In genomic region chr19:16382775-16383543, GRCh38 we compare ENCODE assay signal across 7 cellular contexts. TPM values are rescaled to one million over a fixed set of nuclear protein-coding genes. Genes with fewer than 3 reads are reported as not detected.
DNase-seq lines count a peak whose midpoint lies in the region; ATAC-seq, FAIRE-seq and TF ChIP-seq lines count a peak whose summit lies in the region.

No MANE protein-coding gene starts in this region.

- no peak for ATAC-seq in GM18873 (IDR thresholded peaks at IDR 0.05; ENCODE audit: low FRiP score, unreplicated experiment)

- no peak overlapping the region for H3K4me3 ChIP-seq in kidney (ENCODE audit: low read length in 2 of 2)

- H3K9ac ChIP-seq in kidney (ENCODE audit: low read length in 2 of 2), result peak overlapping the region in 1 of 2 donors; percentile 47

- H3K9me3 ChIP-seq in kidney (ENCODE audit: control insufficient read depth in 1 of 2, low read length in 2 of 2), result no peaks in the 10 kb centered on the region

- H3K4me1 ChIP-seq in kidney (ENCODE audit: control insufficient read depth in 1 of 2, insufficient read depth in 1 of 2, low read depth in 1 of 2, low read length in 2 of 2), result peaks cover 0 to 4% of the 10 kb centered on the region in 2 donors

- DNase-seq in GM13976 (ENCODE audit: low spot score) (peak; percentile 87), NCI-H2029 treated with DMSO at 0.1 percent for 48 hours (lab: John Stamatoyannopoulos, UW) (peak; percentile 42), caudate nucleus (lab: John Stamatoyannopoulos, UW) (peak in 43 of 61 donors; percentile 2 to 72 (median 30)), kidney (peak; percentile 93)
- DNase-seq in activated CD4-positive, CD25-positive, alpha-beta regulatory T cell (lab: John Stamatoyannopoulos, UW), result peak; percentile 37 to 69 (median 64)
- peak; percentile 54 to 75 for DNase-seq in stimulated activated CD4-positive, alpha-beta T cell treated with anti-CD3 and anti-CD28 coated beads, Interleukin-12 subunit alpha, Interleukin-12 subunit beta, amount 100 ng/mL, for 24 hours (ENCODE audit: low read depth in 2 of 2)

- TF ChIP-seq CTCF in GM13976 (IDR thresholded peaks at IDR 0.05; ENCODE audit: borderline replicate concordance, control extremely low read depth, extremely low read depth, insufficient read depth, missing control alignments) (peak; percentile 53), kidney (IDR thresholded peaks at IDR 0.05; ENCODE audit: borderline replicate concordance, extremely low read depth, insufficient read depth) (peak; percentile 76)

- intact Hi-C loops in kidney (cut with DNase I), result no loop called here

- H3K27ac ChIP-seq in caudate nucleus (ENCODE audit: low read depth, low read length) (peak overlapping the region; percentile 78), kidney (ENCODE audit: low read depth in 2 of 2, low read length in 2 of 2) (peak overlapping the region; percentile 87 to 91)

- peaks cover 19 to 29% of the 10 kb centered on the region in 2 donors for H3K36me3 ChIP-seq in kidney (ENCODE audit: control insufficient read depth in 1 of 2, insufficient read depth in 2 of 2, low read length in 2 of 2)

- FAIRE-seq in kidney (lab: Jason Lieb, UNC), result no peak

- in situ Hi-C loops in GM13976 (cut with MboI; ENCODE audit: low sequenced_read_pairs, unreplicated experiment), result loop anchor here (25.0 kb wide), 2 partner anchors 346 to 746 kb away; partner anchors contain the start of gene CYP4F3

RNA-seq across cellular contexts. Expression of gene KLF2, which starts 58.3 kb away (rescaled TPM):
- 131 TPM for total RNA-seq in kidney
- 114 TPM for polyA plus RNA-seq in kidney (ENCODE audit: insufficient read depth, low read depth, low replicate concordance)

Comparison
In these comparisons a context has a peak if more than half of its experiments do, and no peak if none do; other contexts are left out.
1. DNase-seq: peak in every context shown above with its lines; median percentile 93 in kidney; 87 in GM13976; 64 in stimulated activated CD4-positive, alpha-beta T cell treated with anti-CD3 and anti-CD28 coated beads, Interleukin-12 subunit alpha, Interleukin-12 subunit beta, amount 100 ng/mL, for 24 hours; 64 in activated CD4-positive, CD25-positive, alpha-beta regulatory T cell; 42 in NCI-H2029 treated with DMSO at 0.1 percent for 48 hours; 30 in caudate nucleus.